ENCODE assay signal across 9 cellular contexts in the genomic region with DNA sequence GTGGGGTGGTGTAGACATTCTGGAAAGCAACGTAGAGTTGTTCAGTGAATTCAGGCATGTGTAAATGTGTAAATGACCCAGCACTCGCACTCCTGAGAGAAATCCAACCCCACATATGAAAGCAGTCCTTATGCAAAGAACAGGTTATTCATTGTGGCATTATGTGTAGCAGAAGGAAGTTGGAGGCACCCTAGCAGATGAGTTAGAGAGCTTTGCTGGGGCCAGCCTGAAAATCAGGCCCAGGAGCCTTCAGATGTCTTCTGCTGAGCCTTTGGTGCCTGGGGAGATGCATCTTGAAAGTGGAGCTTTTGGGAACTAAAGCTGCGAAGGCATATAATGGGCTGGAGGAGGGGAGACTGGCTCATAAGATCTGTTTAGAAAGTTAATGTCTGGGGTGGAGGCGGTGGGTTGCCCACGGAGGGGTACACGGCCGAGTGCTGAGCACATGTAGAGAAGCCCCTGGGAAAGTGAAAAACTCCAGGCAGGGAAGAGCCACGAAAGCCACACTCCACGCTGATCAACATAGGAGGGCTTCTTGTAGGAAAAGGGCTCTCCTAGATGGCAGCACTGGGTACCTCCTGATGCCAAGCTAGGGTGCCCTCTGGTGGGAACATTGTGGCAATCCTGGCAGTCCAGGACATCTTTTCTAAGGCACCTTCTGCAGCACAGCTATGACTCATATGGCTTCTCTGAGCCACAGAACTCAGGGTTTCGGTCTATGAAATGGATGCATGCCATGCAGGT. TPM values are rescaled to one million over a fixed set of nuclear protein-coding genes. Genes with fewer than 3 reads are reported as not detected.
DNase-seq lines count a peak whose midpoint lies in the region; TF ChIP-seq lines count a peak whose summit lies in the region.
"Had no signal": no experiment of that assay in that cellular context is flagged by ENCODE, and none has a peak within 500 bp of the region (broad histone marks: within the 10 kb centered on the region; RNA-seq: fewer than 3 reads in every experiment).

No MANE protein-coding gene starts in this region.

- peaks cover 10% of the 10 kb centered on the region for H3K4me1 Mint-ChIP-seq in HFFc6 (ENCODE audit: low read depth)
- H3K4me1 Mint-ChIP-seq in activated naive CD4-positive, alpha-beta T cell treated with anti-CD3 and anti-CD28 coated beads, Interleukin-2, amount 10 ng/mL, durations not matched to agents 7 days and 5 days: peaks cover 9% of the 10 kb centered on the region
- no peaks in the 10 kb centered on the region for H3K4me1 Mint-ChIP-seq in progenitor cell of endocrine pancreas (ENCODE audit: low read depth)

- DNase-seq in GM06990 (ENCODE audit: extremely low read depth, insufficient read length) (peak; percentile 58), HFFc6 (peak; percentile 95), NB4 (ENCODE audit: low read depth) (peak; percentile 92), SK-N-DZ (ENCODE audit: low spot score) (peak; percentile 57), head of caudate nucleus (peak; percentile 62 to 94 (median 84)), progenitor cell of endocrine pancreas (ENCODE audit: low spot score, unreplicated experiment) (peak; percentile 58), vagina (ENCODE audit: extremely low spot score in 2 of 2) (no peak)
- DNase-seq in activated naive CD4-positive, alpha-beta T cell treated with anti-CD3 and anti-CD28 coated beads, Interleukin-2, amount 10 ng/mL, durations not matched to agents 7 days and 5 days: peak; percentile 88

- H3K27me3 Mint-ChIP-seq in HFFc6 (ENCODE audit: insufficient read depth): peaks cover 27% of the 10 kb centered on the region
- peaks cover 51% of the 10 kb centered on the region for H3K27me3 Mint-ChIP-seq in activated naive CD4-positive, alpha-beta T cell treated with anti-CD3 and anti-CD28 coated beads, Interleukin-2, amount 10 ng/mL, durations not matched to agents 7 days and 5 days
- H3K27me3 Mint-ChIP-seq in progenitor cell of endocrine pancreas: peaks cover 67% of the 10 kb centered on the region

- H3K36me3 ChIP-seq in GM06990 (ENCODE audit: control insufficient read depth, insufficient read depth, low read length) (no peaks in the 10 kb centered on the region), vagina (no peaks in the 10 kb centered on the region)
- H3K36me3 ChIP-seq: ovary had no signal

- peaks cover 7% of the 10 kb centered on the region for H3K4me1 ChIP-seq in vagina

- TF ChIP-seq CTCF in GM06990 (IDR thresholded peaks at IDR 0.05; ENCODE audit: insufficient read depth, low read length, poor library complexity, severe bottlenecking): peak; percentile 94
- TF ChIP-seq CTCF in HFFc6 (IDR thresholded peaks at IDR 0.05): peak; percentile 93
- TF ChIP-seq CTCF in NB4 (IDR thresholded peaks at IDR 0.05; ENCODE audit: low read depth, low read length): peak; percentile 99
- peak; percentile 74 for TF ChIP-seq CTCF in progenitor cell of endocrine pancreas (IDR thresholded peaks at IDR 0.05; ENCODE audit: unreplicated experiment)
- TF ChIP-seq CTCF in vagina (IDR thresholded peaks at IDR 0.05): peak; percentile 42 to 91 (median 59)

- H3K9me3 Mint-ChIP-seq in HFFc6 (no peaks in the 10 kb centered on the region), progenitor cell of endocrine pancreas (ENCODE audit: low read depth) (no peaks in the 10 kb centered on the region)
- no peaks in the 10 kb centered on the region for H3K9me3 Mint-ChIP-seq in activated naive CD4-positive, alpha-beta T cell treated with anti-CD3 and anti-CD28 coated beads, Interleukin-2, amount 10 ng/mL, durations not matched to agents 7 days and 5 days

- CTCF ChIA-PET in activated naive CD4-positive, alpha-beta T cell treated with anti-CD3 and anti-CD28 coated beads, Interleukin-2, amount 10 ng/mL, durations not matched to agents 7 days and 5 days (lab: Charles Lee): interaction anchor here (0.7 to 4.8 kb wide), 18 partner anchors 8 to 302 kb away, joined by 3 to 34 read pairs (median 6); no protein-coding TSS in a partner anchor

- H3K27ac ChIP-seq in vagina: no peak overlapping the region
- H3K27ac ChIP-seq: ovary had no signal

- H3K27me3 ChIP-seq in GM06990 (replicated peaks; ENCODE audit: control insufficient read depth, insufficient read depth, low read length) (no peaks in the 10 kb centered on the region), vagina (no peaks in the 10 kb centered on the region)
- H3K27me3 ChIP-seq: ovary had no signal

- no peaks in the 10 kb centered on the region for H3K9me3 ChIP-seq in vagina
- H3K9me3 ChIP-seq: ovary had no signal

- TF ChIP-seq POLR2A in NB4 (IDR thresholded peaks at IDR 0.05; ENCODE audit: extremely low read depth, insufficient read length) (no peak), vagina (IDR thresholded peaks at IDR 0.05) (no peak)

- no peak overlapping the region for H3K27ac Mint-ChIP-seq in HFFc6
- no peak overlapping the region for H3K27ac Mint-ChIP-seq in activated naive CD4-positive, alpha-beta T cell treated with anti-CD3 and anti-CD28 coated beads, Interleukin-2, amount 10 ng/mL, durations not matched to agents 7 days and 5 days
- no peak overlapping the region for H3K27ac Mint-ChIP-seq in progenitor cell of endocrine pancreas

- H3K4me3 Mint-ChIP-seq in HFFc6: no peak overlapping the region; the same call in 1 of the 2 replicates
- no peak overlapping the region for H3K4me3 Mint-ChIP-seq in activated naive CD4-positive, alpha-beta T cell treated with anti-CD3 and anti-CD28 coated beads, Interleukin-2, amount 10 ng/mL, durations not matched to agents 7 days and 5 days
- H3K4me3 Mint-ChIP-seq in progenitor cell of endocrine pancreas (ENCODE audit: low read depth): no peak overlapping the region

- H3K36me3 Mint-ChIP-seq in HFFc6 (ENCODE audit: low read depth): no peaks in the 10 kb centered on the region
- no peaks in the 10 kb centered on the region for H3K36me3 Mint-ChIP-seq in activated naive CD4-positive, alpha-beta T cell treated with anti-CD3 and anti-CD28 coated beads, Interleukin-2, amount 10 ng/mL, durations not matched to agents 7 days and 5 days
- H3K36me3 Mint-ChIP-seq in progenitor cell of endocrine pancreas (ENCODE audit: insufficient read depth): no peaks in the 10 kb centered on the region

- H3K4me3 ChIP-seq in GM06990 (replicated peaks; ENCODE audit: low read depth, low read length): no peak overlapping the region
- H3K4me3 ChIP-seq in NB4 (ENCODE audit: low read depth, low read length): no peak overlapping the region
- H3K4me3 ChIP-seq in vagina: no peak overlapping the region
- H3K4me3 ChIP-seq: ovary had no signal

- intact Hi-C loops in head of caudate nucleus (cut with DNase I) (loop anchor here (5.0 kb wide), 1 partner anchor 170 kb away; no protein-coding TSS in a partner anchor), vagina (cut with DNase I) (loop anchor here (5.0 kb wide), 1 partner anchor 170 kb away; no protein-coding TSS in a partner anchor)

RNA-seq across cellular contexts. Expression of gene KRT83, which starts 6.1 kb away (rescaled TPM):
- total RNA-seq in HFFc6 (2021; fragmentation: NEBNext Ultra II Directional; extraction: Animal tissue kit (Norgen Biotek cat#: 25700)): not detected
- polyA plus RNA-seq in SK-N-DZ (2014; cell fraction: cytosol; rRNA removed): not detected in 2 replicates
- polyA plus RNA-seq in SK-N-DZ (2014; cell fraction: nucleus; rRNA removed): not detected in 2 replicates
- total RNA-seq in progenitor cell of endocrine pancreas (not detected in 2 replicates), vagina (not detected)
- total RNA-seq: ovary had no signal
- polyA plus RNA-seq: ovary had no signal

RNA-seq across cellular contexts. Expression of gene KRT81, which starts 35.9 kb away (rescaled TPM):
- total RNA-seq in HFFc6 (2021; fragmentation: NEBNext Ultra II Directional; extraction: Animal tissue kit (Norgen Biotek cat#: 25700)): under 1 TPM; 0.34 to 0.84 (median 0.70) TPM
- polyA plus RNA-seq in SK-N-DZ (2014; cell fraction: cytosol; rRNA removed): not detected in 2 replicates
- polyA plus RNA-seq in SK-N-DZ (2014; cell fraction: nucleus; rRNA removed): not detected in 2 replicates
- not detected in 2 replicates for total RNA-seq in progenitor cell of endocrine pancreas
- total RNA-seq in vagina: not detected
- polyA plus RNA-seq: ovary had no signal

RNA-seq across cellular contexts. Expression of gene KRT85, which starts 40.0 kb away (rescaled TPM):
- not detected for total RNA-seq in HFFc6 (2021; fragmentation: NEBNext Ultra II Directional; extraction: Animal tissue kit (Norgen Biotek cat#: 25700))
- polyA plus RNA-seq in SK-N-DZ (2014; cell fraction: cytosol; rRNA removed): not detected in 2 replicates
- polyA plus RNA-seq in SK-N-DZ (2014; cell fraction: nucleus; rRNA removed): not detected in 2 replicates
- total RNA-seq in progenitor cell of endocrine pancreas: not detected in 2 replicates
- not detected for total RNA-seq in vagina
- total RNA-seq: ovary had no signal
- polyA plus RNA-seq: ovary had no signal

RNA-seq across cellular contexts. Expression of gene KRT86, which starts 52.8 kb away (rescaled TPM):
- under 1 TPM in 5 of 6 experiments, not detected in 1; 0.15 to 0.26 (median 0.19) TPM for total RNA-seq in HFFc6 (2021; fragmentation: NEBNext Ultra II Directional; extraction: Animal tissue kit (Norgen Biotek cat#: 25700))
- not detected in 2 replicates for polyA plus RNA-seq in SK-N-DZ (2014; cell fraction: cytosol; rRNA removed)
- polyA plus RNA-seq in SK-N-DZ (2014; cell fraction: nucleus; rRNA removed): not detected in 2 replicates
- total RNA-seq in progenitor cell of endocrine pancreas: not detected in 2 replicates
- total RNA-seq in vagina: not detected
- polyA plus RNA-seq: ovary had no signal

RNA-seq across cellular contexts. Expression of gene KRT84, which starts 58.2 kb away (rescaled TPM):
- total RNA-seq in HFFc6 (2021; fragmentation: NEBNext Ultra II Directional; extraction: Animal tissue kit (Norgen Biotek cat#: 25700)): not detected
- not detected in 2 replicates for polyA plus RNA-seq in SK-N-DZ (2014; cell fraction: cytosol; rRNA removed)
- not detected in 2 replicates for polyA plus RNA-seq in SK-N-DZ (2014; cell fraction: nucleus; rRNA removed)
- not detected in 2 replicates for total RNA-seq in progenitor cell of endocrine pancreas
- total RNA-seq in vagina: not detected
- total RNA-seq: ovary had no signal
- polyA plus RNA-seq: ovary had no signal

Comparison
In these comparisons a context has a peak if more than half of its experiments do, and no peak if none do; other contexts are left out.
1. DNase-seq: peak in GM06990 (single experiment), HFFc6 (single experiment), NB4 (single experiment), SK-N-DZ (single experiment), activated naive CD4-positive, alpha-beta T cell treated with anti-CD3 and anti-CD28 coated beads, Interleukin-2, amount 10 ng/mL, durations not matched to agents 7 days and 5 days (single experiment), head of caudate nucleus (42 of 42) and progenitor cell of endocrine pancreas (single experiment); none in vagina (0 of 2).
2. Peak in every context shown above with its lines, with median percentiles within 50 percentile points of each other: CTCF ChIP-seq.